ENCODE assay signal across 2 cellular contexts in genomic region chr11:62708423-62709261, GRCh38.
TF ChIP-seq lines count a peak whose summit lies in the region.

No MANE protein-coding gene starts in this region.

TF ChIP-seq in GM12891, 5 proteins besides CTCF, POLR2A, EP300 and RAD21:
- TF ChIP-seq POLR2AphosphoS5 (IDR thresholded peaks at IDR 0.05; ENCODE audit: low read depth, low read length): no peak
- TF ChIP-seq PAX5 (IDR thresholded peaks at IDR 0.05; ENCODE audit: insufficient read depth, low read length, severe bottlenecking): no peak
- no peak for TF ChIP-seq POU2F2 (IDR thresholded peaks at IDR 0.05; ENCODE audit: low read depth, low read length)
- no peak for TF ChIP-seq SPI1 (IDR thresholded peaks at IDR 0.05; ENCODE audit: low read depth, low read length)
- TF ChIP-seq TAF1 (IDR thresholded peaks at IDR 0.05; ENCODE audit: low read depth, low read length): no peak
TF ChIP-seq in GM12891: peak in this region for 0.

TF ChIP-seq in K562, 482 proteins besides CTCF, POLR2A, EP300 and RAD21:
- TF ChIP-seq ZNF507 (tag; conservative IDR thresholded peaks at IDR 0.05) (no peak), RFX7 (CRISPR knock-in tag; IDR thresholded peaks at IDR 0.05) (no peak), ZNF695 (CRISPR knock-in tag; IDR thresholded peaks at IDR 0.05) (no peak), ZNF263 (CRISPR knock-in tag; IDR thresholded peaks at IDR 0.05; ENCODE audit: borderline replicate concordance) (peak; percentile 66; the same call in 1 of the 2 replicates), KDM1A (IDR thresholded peaks at IDR 0.05) (no peak), TAF9B (IDR thresholded peaks at IDR 0.05; ENCODE audit: partially characterized antibody) (no peak), ZNF766 (CRISPR knock-in tag; conservative IDR thresholded peaks at IDR 0.05) (0 out of 2 replicates have a peak, but pooled peaks have one; percentile 7), CXXC5 (CRISPR knock-in tag; IDR thresholded peaks at IDR 0.05) (peak; percentile 47; the same call in 1 of the 2 replicates), NR2F6 (CRISPR knock-in tag; IDR thresholded peaks at IDR 0.05) (no peak), GTF2F1 (IDR thresholded peaks at IDR 0.05; ENCODE audit: low read depth, low read length) (no peak), ZNF431 (CRISPR knock-in tag; IDR thresholded peaks at IDR 0.05) (no peak), TCF15 (CRISPR knock-in tag; IDR thresholded peaks at IDR 0.05) (no peak), ZNF134 (CRISPR knock-in tag; conservative IDR thresholded peaks at IDR 0.05) (no peak), ZBTB1 (CRISPR knock-in tag; IDR thresholded peaks at IDR 0.05; ENCODE audit: borderline replicate concordance, low read depth) (no peak), CHD7 (IDR thresholded peaks at IDR 0.05; ENCODE audit: low read depth, low read length) (no peak)
